8 cellular contexts compared by ENCODE assay signal in genomic region chr6:26235240-26235730, GRCh38.
DNase-seq lines count a peak whose midpoint lies in the region; ATAC-seq lines count a peak whose summit lies in the region.

No MANE protein-coding gene starts in this region.

- H3K27me3 ChIP-seq in HUES6 (ENCODE audit: control insufficient read depth, insufficient read depth, low read length) = no peaks in the 10 kb centered on the region

- H3K4me3 ChIP-seq in HUES6 (ENCODE audit: low read depth, low read length) = peak overlapping the region; percentile 71
- H3K4me3 ChIP-seq in mesodermal cell (ENCODE audit: extremely low read depth, insufficient read depth, low read length, poor library complexity, severe bottlenecking) = peak overlapping the region; percentile 46

- DNase-seq in ACHN (peak; percentile 26), astrocyte of the hippocampus (ENCODE audit: low read depth, low spot score) (peak; percentile 21), cortex of kidney (lab: John Stamatoyannopoulos, UW) (no peak), NCI-H2107 (lab: John Stamatoyannopoulos, UW) (no peak)

- H3K27ac ChIP-seq in HUES6 (ENCODE audit: low read depth, low read length) (peak overlapping the region; percentile 96), mesodermal cell (ENCODE audit: low read depth, low read length, severe bottlenecking) (peak overlapping the region; percentile 3)

- in situ Hi-C loops in ACHN (cut with HindIII; ENCODE audit: low pct_ligation_motif_present, low pct_unique_long_range_greater_than_20kb, low sequenced_read_pairs) = no loop called here

- 13 to 16% methylated on average over 4 to 5 of the region's 5 CpGs for WGBS in mesodermal cell (ENCODE audit: insufficient coverage in 2 of 2), 2 experiments

- peak overlapping the region; percentile 79 for H3K9ac ChIP-seq in HUES6 (ENCODE audit: low read length)

- no peaks in the 10 kb centered on the region for H3K36me3 ChIP-seq in HUES6 (ENCODE audit: control insufficient read depth, insufficient read depth, low read length)
- H3K36me3 ChIP-seq in mesodermal cell (ENCODE audit: control insufficient read depth, insufficient read depth, low read length) = no peaks in the 10 kb centered on the region

- H3K4me1 ChIP-seq in HUES6 (ENCODE audit: control insufficient read depth, insufficient read depth, low read length) (peaks cover 18% of the 10 kb centered on the region), mesodermal cell (ENCODE audit: control insufficient read depth, insufficient read depth, low read length, poor library complexity, severe bottlenecking) (peaks cover 3% of the 10 kb centered on the region)

- ATAC-seq in HG02623 (IDR thresholded peaks at IDR 0.05; ENCODE audit: unreplicated experiment) (no peak), GM19395 (IDR thresholded peaks at IDR 0.05; ENCODE audit: unreplicated experiment) (no peak)

- no peaks in the 10 kb centered on the region for H3K9me3 ChIP-seq in HUES6 (ENCODE audit: control insufficient read depth, insufficient read depth, low read depth, low read length)
- no peaks in the 10 kb centered on the region for H3K9me3 ChIP-seq in mesodermal cell (ENCODE audit: control insufficient read depth, low read length)

Comparison
In these comparisons a context has a peak if more than half of its experiments do, and no peak if none do; other contexts are left out.
1. DNase-seq: peak in ACHN (single experiment) and astrocyte of the hippocampus (single experiment); none in cortex of kidney (single experiment) and NCI-H2107 (single experiment).